25 cellular contexts compared by ENCODE assay signal in genomic region chr21:16243396-16243795, GRCh38.
"Had no signal": no experiment of that assay in that cellular context is flagged by ENCODE, and none has a peak within 500 bp of the region (broad histone marks: within the 10 kb centered on the region; RNA-seq: fewer than 3 reads in every experiment).

No MANE protein-coding gene starts in this region.

- H3K9me3 Mint-ChIP-seq: natural killer cell treated with Interleukin-12 subunit alpha and Interleukin-12 subunit beta and Interleukin-15 and Interleukin-18, amount 100 ng/mL, for 72 hours; stimulated activated effector memory CD8-positive, alpha-beta T cell treated with anti-CD3 and anti-CD28 coated beads, Interleukin-12 subunit alpha, Interleukin-12 subunit beta, amount 100 ng/mL, for 72 hours had no signal

- H3K36me3 Mint-ChIP-seq: immature natural killer cell; natural killer cell treated with Interleukin-12 subunit alpha and Interleukin-12 subunit beta and Interleukin-15 and Interleukin-18, amount 100 ng/mL, for 72 hours; stimulated activated effector memory CD8-positive, alpha-beta T cell treated with anti-CD3 and anti-CD28 coated beads, Interleukin-12 subunit alpha, Interleukin-12 subunit beta, amount 100 ng/mL, for 72 hours had no signal

- ATAC-seq: left lobe of liver; natural killer cell treated with Interleukin-12 subunit alpha and Interleukin-12 subunit beta and Interleukin-15 and Interleukin-18, amount 100 ng/mL, for 72 hours; pancreas; right cardiac atrium; stimulated activated effector memory CD8-positive, alpha-beta T cell treated with anti-CD3 and anti-CD28 coated beads, Interleukin-12 subunit alpha, Interleukin-12 subunit beta, amount 100 ng/mL, for 72 hours had no signal

- H3K4me1 Mint-ChIP-seq: immature natural killer cell; stimulated activated effector memory CD8-positive, alpha-beta T cell treated with anti-CD3 and anti-CD28 coated beads, Interleukin-12 subunit alpha, Interleukin-12 subunit beta, amount 100 ng/mL, for 72 hours had no signal

- DNase-seq: dermis blood vessel endothelial cell; effector memory CD4-positive, alpha-beta T cell; erythroblast; esophagus squamous epithelium; foreskin melanocyte; hypothalamus; immature natural killer cell; islet precursor cell; pancreas; sigmoid colon; stimulated activated CD4-positive, alpha-beta T cell treated with anti-CD3 and anti-CD28 coated beads, Interleukin-2, amount 100 ng/mL, for 24 hours; stimulated activated CD4-positive, alpha-beta T cell treated with anti-CD3 and anti-CD28 coated beads, Interleukin-4, amount 100 ng/mL, for 24 hours; stimulated activated naive CD4-positive, alpha-beta T cell treated with Interleukin-2 at 50 U/mL for 16 hours; stomach; thyroid gland; trophoblast cell had no signal

- H3K4me3 Mint-ChIP-seq: immature natural killer cell; natural killer cell treated with Interleukin-12 subunit alpha and Interleukin-12 subunit beta and Interleukin-15 and Interleukin-18, amount 100 ng/mL, for 72 hours; neural crest cell; stimulated activated effector memory CD8-positive, alpha-beta T cell treated with anti-CD3 and anti-CD28 coated beads, Interleukin-12 subunit alpha, Interleukin-12 subunit beta, amount 100 ng/mL, for 72 hours had no signal

- H3K27me3 Mint-ChIP-seq: natural killer cell treated with Interleukin-12 subunit alpha and Interleukin-12 subunit beta and Interleukin-15 and Interleukin-18, amount 100 ng/mL, for 72 hours; progenitor cell of endocrine pancreas had no signal

- H3K4me3 ChIP-seq: coronary artery, esophagus squamous epithelium, lung, pancreas, sigmoid colon, stomach, thyroid gland, vagina had no signal

- H3K27ac Mint-ChIP-seq: immature natural killer cell; natural killer cell treated with Interleukin-12 subunit alpha and Interleukin-12 subunit beta and Interleukin-15 and Interleukin-18, amount 100 ng/mL, for 72 hours; progenitor cell of endocrine pancreas; stimulated activated effector memory CD8-positive, alpha-beta T cell treated with anti-CD3 and anti-CD28 coated beads, Interleukin-12 subunit alpha, Interleukin-12 subunit beta, amount 100 ng/mL, for 72 hours had no signal
